Comparison of ENCODE assay signal across 23 cellular contexts in the genomic region with DNA sequence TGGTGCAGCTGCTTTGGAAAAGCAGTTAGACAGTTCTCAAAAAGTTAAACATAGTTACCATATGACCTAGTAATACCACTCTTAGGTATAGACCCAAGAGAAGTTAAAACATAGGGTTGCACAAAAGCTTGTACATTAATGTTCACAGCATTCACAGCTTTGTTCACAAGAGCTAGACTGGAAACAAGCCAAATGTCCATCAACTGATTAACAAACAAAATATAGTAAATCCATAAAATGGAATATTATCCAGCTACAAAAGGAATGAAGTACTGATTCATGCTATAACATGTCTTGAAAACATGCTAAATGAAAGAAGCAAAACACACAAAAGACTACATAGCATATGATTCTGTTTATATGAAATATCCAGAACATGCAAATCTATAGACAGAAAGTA.
"Had no signal": no experiment of that assay in that cellular context is flagged by ENCODE, and none has a peak within 500 bp of the region (broad histone marks: within the 10 kb centered on the region; RNA-seq: fewer than 3 reads in every experiment).

No MANE protein-coding gene starts in this region.

- H3K9me3 Mint-ChIP-seq: activated CD4-positive, alpha-beta T cell treated with anti-CD3 and anti-CD28 coated beads, Interleukin-2, amount 10 ng/mL, durations not matched to agents 24 days and 14 days; activated naive CD4-positive, alpha-beta T cell treated with anti-CD3 and anti-CD28 coated beads for 36 hours; central memory CD8-positive, alpha-beta T cell; neural progenitor cell; stimulated activated naive B cell treated with anti-CD40 and anti-IgM and Interleukin-4, amounts not matched to agents 10 μg/mL and 1 μg/mL and 100 μg/mL, for 72 hours had no signal

- H3K27me3 Mint-ChIP-seq: activated CD4-positive, alpha-beta T cell treated with anti-CD3 and anti-CD28 coated beads, Interleukin-2, amount 10 ng/mL, durations not matched to agents 24 days and 14 days; central memory CD8-positive, alpha-beta T cell; stimulated activated naive B cell treated with anti-CD40 and anti-IgM and Interleukin-4, amounts not matched to agents 10 μg/mL and 1 μg/mL and 100 μg/mL, for 72 hours had no signal

- H3K27ac ChIP-seq: neural progenitor cell, suprapubic skin had no signal

- H3K9me3 ChIP-seq: left lung, lower lobe of right lung, mucosa of descending colon, suprapubic skin, tibial artery had no signal

- H3K4me3 Mint-ChIP-seq: activated CD4-positive, alpha-beta T cell treated with anti-CD3 and anti-CD28 coated beads, Interleukin-2, amount 10 ng/mL, durations not matched to agents 24 days and 14 days; activated naive CD4-positive, alpha-beta T cell treated with anti-CD3 and anti-CD28 coated beads for 36 hours; central memory CD8-positive, alpha-beta T cell; neural progenitor cell; stimulated activated naive B cell treated with anti-CD40 and anti-IgM and Interleukin-4, amounts not matched to agents 10 μg/mL and 1 μg/mL and 100 μg/mL, for 72 hours had no signal

- DNase-seq: activated CD4-positive, alpha-beta T cell treated with anti-CD3 and anti-CD28 coated beads, Interleukin-2, amount 10 ng/mL, durations not matched to agents 24 days and 14 days; activated CD8-positive, alpha-beta T cell treated with anti-CD3 and anti-CD28 coated beads, Interleukin-2, amount 10 ng/mL, durations not matched to agents 7 days and 5 days; activated effector memory CD4-positive, alpha-beta T cell treated with anti-CD3 and anti-CD28 coated beads, Interleukin-2, amount 50 U/mL, for 16 hours; activated naive CD4-positive, alpha-beta T cell treated with anti-CD3 and anti-CD28 coated beads for 36 hours; activated T-cell treated with anti-CD3 and anti-CD28 coated beads for 4 hours; amniotic stem cell; dermis blood vessel endothelial cell; effector CD4-positive, alpha-beta T cell; left lung; lower lobe of right lung; mesendoderm; mucosa of descending colon; right cardiac atrium; stimulated activated CD4-positive, alpha-beta T cell treated with anti-CD3 and anti-CD28 coated beads, Interleukin-15, amount 100 ng/mL, for 24 hours; stimulated activated CD4-positive, alpha-beta T cell treated with anti-CD3 and anti-CD28 coated beads, Interleukin-2, amount 100 ng/mL, for 24 hours; stimulated activated naive B cell treated with anti-CD40 and anti-IgM and Interleukin-4, amounts not matched to agents 10 μg/mL and 1 μg/mL and 100 μg/mL, for 72 hours; T-helper 1 cell; T-helper 9 cell; tibial artery had no signal

- H3K27ac Mint-ChIP-seq: activated CD4-positive, alpha-beta T cell treated with anti-CD3 and anti-CD28 coated beads, Interleukin-2, amount 10 ng/mL, durations not matched to agents 24 days and 14 days; activated CD8-positive, alpha-beta T cell treated with anti-CD3 and anti-CD28 coated beads, Interleukin-2, amount 10 ng/mL, durations not matched to agents 7 days and 5 days; activated naive CD4-positive, alpha-beta T cell treated with anti-CD3 and anti-CD28 coated beads for 36 hours; neural progenitor cell; stimulated activated naive B cell treated with anti-CD40 and anti-IgM and Interleukin-4, amounts not matched to agents 10 μg/mL and 1 μg/mL and 100 μg/mL, for 72 hours had no signal

- ATAC-seq: activated CD4-positive, CD25-positive, alpha-beta regulatory T cell treated with anti-CD3 and anti-CD28 coated beads, Interleukin-2, amount 50 U/mL, for 24 hours; left lung; lower lobe of right lung; right cardiac atrium; stimulated activated naive B cell treated with anti-CD40 and anti-IgM and Interleukin-4, amounts not matched to agents 10 μg/mL and 1 μg/mL and 100 μg/mL, for 72 hours had no signal

- H3K27me3 ChIP-seq: left lung, neural progenitor cell, suprapubic skin, tibial artery had no signal

- H3K36me3 Mint-ChIP-seq: neural progenitor cell had no signal
